Comparison of ENCODE assay signal across 18 cellular contexts in the genomic region with DNA sequence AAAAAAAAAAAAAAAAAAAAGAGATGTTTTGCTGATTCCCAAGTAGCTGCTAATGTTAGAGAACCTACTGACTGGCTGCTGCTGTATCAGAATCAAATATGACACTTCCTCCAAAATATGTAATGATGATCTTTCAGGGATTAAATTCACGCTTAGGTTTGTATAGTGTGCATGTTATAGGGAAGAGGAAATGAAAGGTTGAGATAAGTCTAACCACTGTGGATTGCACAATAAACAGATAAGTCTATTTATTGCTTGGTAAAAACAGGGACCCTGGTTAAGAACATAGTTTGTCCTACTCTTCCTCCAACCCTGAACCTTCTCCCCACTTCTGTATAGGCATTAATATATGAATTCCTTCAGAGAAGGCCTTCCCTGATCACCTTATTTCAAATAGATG. TPM values are rescaled to one million over a fixed set of nuclear protein-coding genes. Genes with fewer than 3 reads are reported as not detected.
DNase-seq lines count a peak whose midpoint lies in the region; ATAC-seq and TF ChIP-seq lines count a peak whose summit lies in the region.
"Had no signal": no experiment of that assay in that cellular context is flagged by ENCODE, and none has a peak within 500 bp of the region (broad histone marks: within the 10 kb centered on the region; RNA-seq: fewer than 3 reads in every experiment).

No MANE protein-coding gene starts in this region.

- H3K36me3 Mint-ChIP-seq in activated T-cell treated with anti-CD3 and anti-CD28 coated beads, Interleukin-2, amount 50 U/mL, for 24 hours (ENCODE audit: low read depth): peaks cover 50% of the 10 kb centered on the region

- no peaks in the 10 kb centered on the region for H3K9me3 ChIP-seq in upper lobe of right lung
- H3K9me3 ChIP-seq: adrenal gland, thoracic aorta had no signal

- no peaks in the 10 kb centered on the region for H3K27me3 Mint-ChIP-seq in activated T-cell treated with anti-CD3 and anti-CD28 coated beads, Interleukin-2, amount 50 U/mL, for 24 hours
- H3K27me3 Mint-ChIP-seq: activated CD4-positive, alpha-beta T cell treated with anti-CD3 and anti-CD28 coated beads for 36 hours; central memory CD8-positive, alpha-beta T cell; T-helper 17 cell had no signal

- peaks cover 54% of the 10 kb centered on the region for H3K4me1 Mint-ChIP-seq in activated T-cell treated with anti-CD3 and anti-CD28 coated beads, Interleukin-2, amount 50 U/mL, for 24 hours (ENCODE audit: low read depth)

- peak overlapping the region; percentile 55 for H3K27ac Mint-ChIP-seq in activated T-cell treated with anti-CD3 and anti-CD28 coated beads, Interleukin-2, amount 50 U/mL, for 24 hours
- H3K27ac Mint-ChIP-seq: activated CD4-positive, alpha-beta T cell treated with anti-CD3 and anti-CD28 coated beads for 36 hours; T-helper 17 cell had no signal

- ATAC-seq in upper lobe of right lung: peak; percentile 49
- ATAC-seq: activated CD4-positive, alpha-beta T cell treated with anti-CD3 and anti-CD28 coated beads for 36 hours; activated T-cell treated with anti-CD3 and anti-CD28 coated beads, Interleukin-2, amount 50 U/mL, for 4 hours; T-helper 17 cell had no signal

- intact Hi-C loops in upper lobe of right lung (cut with DNase I): no loop called here

- TF ChIP-seq CTCF in fibroblast of villous mesenchyme (IDR thresholded peaks at IDR 0.05; ENCODE audit: insufficient read depth, low read depth, low read length): no peak
- TF ChIP-seq CTCF in upper lobe of right lung (IDR thresholded peaks at IDR 0.05): no peak

- H3K27ac ChIP-seq in upper lobe of right lung: no peak overlapping the region
- H3K27ac ChIP-seq: thoracic aorta had no signal

- H3K4me1 ChIP-seq in upper lobe of right lung: peaks cover 10% of the 10 kb centered on the region

- no peaks in the 10 kb centered on the region for H3K36me3 ChIP-seq in upper lobe of right lung
- H3K36me3 ChIP-seq: adrenal gland, thoracic aorta had no signal

- no peak overlapping the region for H3K4me3 Mint-ChIP-seq in activated T-cell treated with anti-CD3 and anti-CD28 coated beads, Interleukin-2, amount 50 U/mL, for 24 hours
- H3K4me3 Mint-ChIP-seq: activated CD4-positive, alpha-beta T cell treated with anti-CD3 and anti-CD28 coated beads for 36 hours; activated T-cell treated with anti-CD3 and anti-CD28 coated beads, Interleukin-2, amount 50 U/mL, for 4 hours; central memory CD8-positive, alpha-beta T cell; T-helper 17 cell had no signal

- no peaks in the 10 kb centered on the region for H3K9me3 Mint-ChIP-seq in activated T-cell treated with anti-CD3 and anti-CD28 coated beads, Interleukin-2, amount 50 U/mL, for 24 hours
- H3K9me3 Mint-ChIP-seq: activated T-cell treated with anti-CD3 and anti-CD28 coated beads, Interleukin-2, amount 50 U/mL, for 4 hours; central memory CD8-positive, alpha-beta T cell had no signal

- no peak overlapping the region for H3K4me3 ChIP-seq in fibroblast of villous mesenchyme (ENCODE audit: low read depth, low read length)
- no peak overlapping the region for H3K4me3 ChIP-seq in upper lobe of right lung
- H3K4me3 ChIP-seq: adrenal gland, thoracic aorta had no signal

- no peaks in the 10 kb centered on the region for H3K27me3 ChIP-seq in upper lobe of right lung
- H3K27me3 ChIP-seq: adrenal gland had no signal

- DNase-seq in activated T-cell treated with anti-CD3 and anti-CD28 coated beads, Interleukin-2, amount 50 U/mL, for 24 hours: no peak
- DNase-seq in activated T-cell treated with anti-CD3 and anti-CD28 coated beads, Interleukin-2, amount 50 U/mL, for 48 hours: no peak
- peak; percentile 84 for DNase-seq in OCI-M1 (lab: John Stamatoyannopoulos, UW)
- DNase-seq in fibroblast of villous mesenchyme (ENCODE audit: low read depth): peak; percentile 71
- no peak for DNase-seq in upper lobe of right lung
- no peak for DNase-seq in D341Med (ENCODE audit: low spot score)
- DNase-seq in activated CD4-positive, alpha-beta T cell treated with anti-CD3 and anti-CD28 coated beads, Interleukin-2, amount 50 U/mL, for 4 hours: no peak
- DNase-seq in stimulated activated CD4-positive, alpha-beta T cell treated with anti-CD3 and anti-CD28 coated beads, Interleukin-12 subunit alpha, Interleukin-12 subunit beta, amount 100 ng/mL, for 4 hours: no peak
- DNase-seq: 8988T; activated CD4-positive, alpha-beta T cell treated with anti-CD3 and anti-CD28 coated beads for 36 hours; activated T-cell treated with anti-CD3 and anti-CD28 coated beads, Interleukin-2, amount 50 U/mL, for 4 hours; adrenal gland; H7; kidney glomerular epithelial cell; NCI-H510A; T-helper 17 cell had no signal

RNA-seq across cellular contexts. Expression of gene RC3H1, which starts 13.2 kb away (rescaled TPM):
- total RNA-seq in fibroblast of villous mesenchyme: 20.9 and 30.7 TPM in 2 replicates
- total RNA-seq in upper lobe of right lung: 36.5 TPM

Comparison
In these comparisons a context has a peak if more than half of its experiments do, and no peak if none do; other contexts are left out.
1. DNase-seq: peak in OCI-M1 (single experiment) and fibroblast of villous mesenchyme (single experiment); none in activated T-cell treated with anti-CD3 and anti-CD28 coated beads, Interleukin-2, amount 50 U/mL, for 24 hours (single experiment), activated T-cell treated with anti-CD3 and anti-CD28 coated beads, Interleukin-2, amount 50 U/mL, for 48 hours (0 of 2), upper lobe of right lung (single experiment), D341Med (single experiment), activated CD4-positive, alpha-beta T cell treated with anti-CD3 and anti-CD28 coated beads, Interleukin-2, amount 50 U/mL, for 4 hours (0 of 2) and stimulated activated CD4-positive, alpha-beta T cell treated with anti-CD3 and anti-CD28 coated beads, Interleukin-12 subunit alpha, Interleukin-12 subunit beta, amount 100 ng/mL, for 4 hours (single experiment).